Comparison of ENCODE assay signal across 8 cellular contexts in genomic region chr18:25921677-25922421, GRCh38.
DNase-seq lines count a peak whose midpoint lies in the region; ATAC-seq, FAIRE-seq and TF ChIP-seq lines count a peak whose summit lies in the region.

No MANE protein-coding gene starts in this region.

- no peaks in the 10 kb centered on the region for H3K4me1 ChIP-seq in mucosa of descending colon (ENCODE audit: low read depth)

- DNase-seq in DMS53 (lab: John Stamatoyannopoulos, UW), result peak; percentile 77
- DNase-seq in Jurkat, Clone E6-1 (ENCODE audit: low read depth, low spot score), result peak; percentile 49
- DNase-seq in SKM-1 treated with dmso at 0.1 percent for 144 hours (lab: John Stamatoyannopoulos, UW; ENCODE audit: unreplicated experiment), result peak; percentile 23
- peak; percentile 20 to 79 for DNase-seq in T47D (ENCODE audit: low read depth in 1 of 2, low spot score in 1 of 2)
- DNase-seq in mucosa of descending colon, result peak in 2 of 3 donors; percentile 27 to 57
- no peak for DNase-seq in NCI-H187 (lab: John Stamatoyannopoulos, UW)
- DNase-seq in RCC 7860 (ENCODE audit: low spot score), result no peak

- ATAC-seq in GM19452 (IDR thresholded peaks at IDR 0.05; ENCODE audit: unreplicated experiment) (peak; percentile 59), mucosa of descending colon (peak; percentile 72)

- no peaks in the 10 kb centered on the region for H3K9me3 ChIP-seq in mucosa of descending colon

- TF ChIP-seq CTCF in mucosa of descending colon (IDR thresholded peaks at IDR 0.05), result peak; percentile 34

- no peaks in the 10 kb centered on the region for H3K36me3 ChIP-seq in mucosa of descending colon (ENCODE audit: low read depth)

- no peak overlapping the region for H3K4me3 ChIP-seq in Jurkat, Clone E6-1 (ENCODE audit: low read length)
- no peak overlapping the region for H3K4me3 ChIP-seq in mucosa of descending colon

- no peak for FAIRE-seq in RCC 7860 (lab: Jason Lieb, UNC)

- in situ Hi-C loops in T47D (cut with HindIII; ENCODE audit: low pct_unique_long_range_greater_than_20kb, low sequenced_read_pairs), result no loop called here

- intact Hi-C loops in mucosa of descending colon (cut with DNase I, micrococcal nuclease), result no loop called here

Comparison
In these comparisons a context has a peak if more than half of its experiments do, and no peak if none do; other contexts are left out.
1. DNase-seq: peak in DMS53 (single experiment), Jurkat, Clone E6-1 (single experiment), SKM-1 treated with dmso at 0.1 percent for 144 hours (single experiment), T47D (2 of 2) and mucosa of descending colon (2 of 3); none in NCI-H187 (0 of 2) and RCC 7860 (single experiment).